In genomic region chr12:112716099-112717093, GRCh38 we compare ENCODE assay signal across 10 cellular contexts.
DNase-seq lines count a peak whose midpoint lies in the region; ATAC-seq and TF ChIP-seq lines count a peak whose summit lies in the region.
"Had no signal": no experiment of that assay in that cellular context is flagged by ENCODE, and none has a peak within 500 bp of the region (broad histone marks: within the 10 kb centered on the region; RNA-seq: fewer than 3 reads in every experiment).

No MANE protein-coding gene starts in this region.

- no peaks in the 10 kb centered on the region for H3K9me3 Mint-ChIP-seq in endodermal cell
- H3K9me3 Mint-ChIP-seq: central memory CD8-positive, alpha-beta T cell had no signal

- peaks cover 8% of the 10 kb centered on the region for H3K27me3 ChIP-seq in endodermal cell (ENCODE audit: control insufficient read depth, insufficient read depth, low read length, poor library complexity, severe bottlenecking)

- 76 to 83% methylated on average over 7 to 11 of the region's 11 CpGs for WGBS in endodermal cell (ENCODE audit: insufficient coverage in 1 of 2, insufficient read length in 1 of 2), 2 experiments

- peak; percentile 39 for TF ChIP-seq CTCF in endodermal cell (conservative IDR thresholded peaks at IDR 0.05)

- no peak overlapping the region for H3K4me3 ChIP-seq in endodermal cell (ENCODE audit: low read length)

- H3K4me1 ChIP-seq in endodermal cell (ENCODE audit: control insufficient read depth, insufficient read depth, low read length), result no peaks in the 10 kb centered on the region

- no peaks in the 10 kb centered on the region for H3K36me3 ChIP-seq in endodermal cell (ENCODE audit: control insufficient read depth, insufficient read depth, low read length)

- intact Hi-C loops in posterior cingulate gyrus (cut with DNase I), result no loop called here

- DNase-seq in NCI-H524 (lab: John Stamatoyannopoulos, UW) (peak; percentile 14 to 31), NCI-H524 treated with DMSO at 0.1 percent for 48 hours (lab: John Stamatoyannopoulos, UW) (no peak), NCI-H774 (lab: John Stamatoyannopoulos, UW) (peak; percentile 4), endodermal cell (peak; percentile 86), posterior cingulate gyrus (peak in 9 of 10 donors; percentile 12 to 91 (median 48)), NCI-H345 (lab: John Stamatoyannopoulos, UW) (no peak), DMS153 (lab: John Stamatoyannopoulos, UW) (no peak)
- DNase-seq: activated CD4-positive, alpha-beta T cell treated with anti-CD3 and anti-CD28 coated beads, Interleukin-2, amount 50 U/mL, for 4 hours had no signal

- H3K36me3 Mint-ChIP-seq in endodermal cell (ENCODE audit: low read depth), result no peaks in the 10 kb centered on the region

- no peak overlapping the region for H3K4me3 Mint-ChIP-seq in endodermal cell
- H3K4me3 Mint-ChIP-seq: central memory CD8-positive, alpha-beta T cell had no signal

- peaks cover 5% of the 10 kb centered on the region for H3K27me3 Mint-ChIP-seq in endodermal cell (ENCODE audit: insufficient read depth)

- no peaks in the 10 kb centered on the region for H3K9me3 ChIP-seq in endodermal cell (ENCODE audit: control insufficient read depth, low read length)

- H3K9ac ChIP-seq in endodermal cell (ENCODE audit: extremely low read depth, low read length, poor library complexity, severe bottlenecking), result no peak overlapping the region

- H3K27ac Mint-ChIP-seq in endodermal cell, result no peak overlapping the region

- ATAC-seq in GM21526 (IDR thresholded peaks at IDR 0.05; ENCODE audit: low FRiP score, unreplicated experiment), result no peak

- H3K27ac ChIP-seq in endodermal cell (ENCODE audit: low read depth, low read length), result no peak overlapping the region

- peaks cover 2% of the 10 kb centered on the region for H3K4me1 Mint-ChIP-seq in endodermal cell

Comparison
In these comparisons a context has a peak if more than half of its experiments do, and no peak if none do; other contexts are left out.
1. DNase-seq: peak in NCI-H524 (2 of 2), NCI-H774 (single experiment), endodermal cell (single experiment) and posterior cingulate gyrus (9 of 10); none in NCI-H524 treated with DMSO at 0.1 percent for 48 hours (single experiment), NCI-H345 (single experiment) and DMS153 (single experiment).